In the genomic region with DNA sequence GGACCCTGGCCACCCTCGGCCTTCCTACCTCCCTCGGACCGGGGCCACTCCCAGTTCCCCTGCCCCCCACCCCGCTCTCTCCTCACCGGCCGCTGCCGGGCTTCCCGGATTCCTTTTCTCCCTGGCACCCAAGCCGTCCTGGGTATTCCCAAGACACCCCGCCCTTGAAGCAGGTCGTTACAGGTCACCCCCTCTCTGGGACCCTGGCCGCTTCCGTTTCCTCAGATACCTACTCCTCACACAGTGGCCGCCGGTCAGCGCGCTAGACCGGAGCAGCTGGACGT, we compare ENCODE assay signal across 8 cellular contexts. TPM values are rescaled to one million over a fixed set of nuclear protein-coding genes. Genes with fewer than 3 reads are reported as not detected.
DNase-seq lines count a peak whose midpoint lies in the region; ATAC-seq and TF ChIP-seq lines count a peak whose summit lies in the region.

No MANE protein-coding gene starts in this region.

- DNase-seq in adrenal gland (peak in 5 of 7 donors; percentile 34 to 64 (median 50)), substantia nigra (lab: John Stamatoyannopoulos, UW) (peak in 14 of 49 donors; percentile 27 to 61 (median 47)), GM13977 (ENCODE audit: low spot score) (no peak), NCI-H510A treated with DMSO at 0.1 percent for 48 hours (lab: John Stamatoyannopoulos, UW) (no peak)

- no peaks in the 10 kb centered on the region for H3K27me3 ChIP-seq in adrenal gland
- H3K27me3 ChIP-seq in iPS-20b (ENCODE audit: insufficient read depth, low read length), result no peaks in the 10 kb centered on the region

- H3K4me1 ChIP-seq in adrenal gland (replicated peaks in 1 of 2), result peaks cover 25 to 74% of the 10 kb centered on the region in 2 donors
- peaks cover 11% of the 10 kb centered on the region; the same call in 1 of the 2 replicates for H3K4me1 ChIP-seq in iPS-20b (ENCODE audit: insufficient read depth, low read length)

- 0 to 1% (median 1%) methylated on average over 9 to 19 of the region's 19 CpGs for WGBS in adrenal gland, 4 donors

- H3K4me3 ChIP-seq in GM08714 (ENCODE audit: low read length) (peak overlapping the region; percentile 85), adrenal gland (peak overlapping the region; percentile 82 to 99 (median 90)), iPS-20b (ENCODE audit: low read length) (peak overlapping the region; percentile 95)

- in situ Hi-C loops in GM13977 (cut with MboI; ENCODE audit: low pct_unique_long_range_greater_than_20kb, low sequenced_read_pairs, unreplicated experiment), result no loop called here

- no peaks in the 10 kb centered on the region for H3K9me3 ChIP-seq in adrenal gland (replicated peaks in 1 of 3)
- H3K9me3 ChIP-seq in iPS-20b (ENCODE audit: insufficient read depth, low read depth, low read length), result no peaks in the 10 kb centered on the region

- H3K36me3 ChIP-seq in adrenal gland (replicated peaks in 1 of 2) (no peaks in the 10 kb centered on the region), iPS-20b (ENCODE audit: insufficient read depth, low read depth, low read length) (no peaks in the 10 kb centered on the region)

- peak overlapping the region; percentile 11 to 91 (median 86) for H3K27ac ChIP-seq in adrenal gland
- H3K27ac ChIP-seq in iPS-20b (ENCODE audit: low read length), result peak overlapping the region; percentile 48
- H3K27ac ChIP-seq in substantia nigra (ENCODE audit: low read depth, low read length, poor library complexity, severe bottlenecking), result peak overlapping the region; percentile 82

- intact Hi-C loops in adrenal gland (cut with DNase I), result no loop called here

- ATAC-seq in HG03108 (IDR thresholded peaks at IDR 0.05; ENCODE audit: unreplicated experiment), result peak; percentile 5
- ATAC-seq in HG02870 (IDR thresholded peaks at IDR 0.05; ENCODE audit: unreplicated experiment), result no peak

- no peak for TF ChIP-seq POLR2A in adrenal gland (IDR thresholded peaks at IDR 0.05)

- peak overlapping the region; percentile 84; the same call in 1 of the 2 replicates for H3K9ac ChIP-seq in iPS-20b (ENCODE audit: low read depth, low read length)

- no peak for TF ChIP-seq CTCF in adrenal gland (IDR thresholded peaks at IDR 0.05)
- no peak for TF ChIP-seq CTCF in GM13977 (IDR thresholded peaks at IDR 0.05; ENCODE audit: extremely low read depth, insufficient read depth, missing control alignments)

RNA-seq across cellular contexts. Expression of gene NUMB, which starts 0.5 kb away (rescaled TPM):
- 10 to 100 TPM; 36.1 to 63.3 (median 56.5) TPM for total RNA-seq in adrenal gland
- polyA plus RNA-seq in adrenal gland, result 10 to 100 TPM; 26.1 to 41.8 (median 41.4) TPM

RNA-seq across cellular contexts. Expression of gene RIOX1, which starts 32.9 kb away (rescaled TPM):
- 10 to 100 TPM in 6 of 8 donors, 1 to 10 TPM in 2; 9.0 to 21.2 (median 11.8) TPM for total RNA-seq in adrenal gland
- polyA plus RNA-seq in adrenal gland, result 1 to 10 TPM; 5.2 to 6.0 (median 5.9) TPM

Comparison
In these comparisons a context has a peak if more than half of its experiments do, and no peak if none do; other contexts are left out.
1. DNase-seq: peak in adrenal gland (5 of 7); none in GM13977 (single experiment) and NCI-H510A treated with DMSO at 0.1 percent for 48 hours (single experiment).
2. Peak in every context shown above with its lines, with median percentiles within 50 percentile points of each other: H3K4me3 ChIP-seq and H3K27ac ChIP-seq.